Comparison of ENCODE assay signal across 8 cellular contexts in genomic region chr20:31547017-31547675, GRCh38. TPM values are rescaled to one million over a fixed set of nuclear protein-coding genes. Genes with fewer than 3 reads are reported as not detected.
DNase-seq lines count a peak whose midpoint lies in the region; ATAC-seq, FAIRE-seq and TF ChIP-seq lines count a peak whose summit lies in the region.

No MANE protein-coding gene starts in this region.

- H3K27ac Mint-ChIP-seq in natural killer cell = peak overlapping the region; percentile 96

- FAIRE-seq in HTR-8/SVneo (lab: Jason Lieb, UNC) = peak; percentile 42

- no peaks in the 10 kb centered on the region for H3K9me3 Mint-ChIP-seq in natural killer cell

- no peaks in the 10 kb centered on the region for H3K36me3 Mint-ChIP-seq in natural killer cell

- DNase-seq in COLO668 (lab: John Stamatoyannopoulos, UW; ENCODE audit: unreplicated experiment) (peak; percentile 89), HTR-8/SVneo (ENCODE audit: insufficient read length, low spot score) (peak; percentile 72), RKO (ENCODE audit: low spot score) (peak; percentile 91), fibroblast of pulmonary artery (ENCODE audit: low read depth) (peak; percentile 92), natural killer cell (peak; percentile 78)
- DNase-seq in activated T-helper 1 cell treated with anti-CD3 and anti-CD28 coated beads, Interleukin-2, amount 50 U/mL, for 16 hours (ENCODE audit: low read depth in 1 of 2, low spot score in 1 of 2) = peak; percentile 53 to 69
- DNase-seq in stimulated activated naive CD4-positive, alpha-beta T cell (lab: John Stamatoyannopoulos, UW) = peak; percentile 66 to 82 (median 74)

- H3K27me3 Mint-ChIP-seq in natural killer cell (ENCODE audit: low read depth in 2 of 2) = no peaks in the 10 kb centered on the region

- peaks cover 27 to 39% of the 10 kb centered on the region in 2 donors for H3K4me1 Mint-ChIP-seq in natural killer cell

- intact Hi-C loops in natural killer cell (cut with micrococcal nuclease) = no loop called here

- ATAC-seq in GM19463 (IDR thresholded peaks at IDR 0.05; ENCODE audit: unreplicated experiment) = peak; percentile 78
- ATAC-seq in natural killer cell = peak; percentile 90 to 91 (median 91)

- TF ChIP-seq CTCF in fibroblast of pulmonary artery (IDR thresholded peaks at IDR 0.05; ENCODE audit: low read length, missing control alignments) (no peak), natural killer cell (IDR thresholded peaks at IDR 0.05) (no peak)

- peak overlapping the region; percentile 93 for H3K4me3 Mint-ChIP-seq in natural killer cell

- peak overlapping the region; percentile 70 for H3K4me3 ChIP-seq in fibroblast of pulmonary artery (replicated peaks; ENCODE audit: low read depth, low read length)

RNA-seq across cellular contexts. Expression of gene HM13, which starts 32.9 kb away (rescaled TPM):
- 100 to 1,000 TPM in 2 of 3 donors, 10 to 100 TPM in 1; 97.5 to 135 (median 104) TPM for total RNA-seq in natural killer cell

RNA-seq across cellular contexts. Expression of gene ID1, which starts 57.9 kb away (rescaled TPM):
- total RNA-seq in natural killer cell = 10 to 100 TPM in 1 of 3 donors, 1 to 10 TPM in 2; 5.6 to 10.1 (median 6.4) TPM

Comparison
In these comparisons a context has a peak if more than half of its experiments do, and no peak if none do; other contexts are left out.
1. Peak in every context shown above with its lines: DNase-seq, ATAC-seq and H3K4me3 ChIP-seq.